Comparison of ENCODE assay signal across 9 cellular contexts in the genomic region with DNA sequence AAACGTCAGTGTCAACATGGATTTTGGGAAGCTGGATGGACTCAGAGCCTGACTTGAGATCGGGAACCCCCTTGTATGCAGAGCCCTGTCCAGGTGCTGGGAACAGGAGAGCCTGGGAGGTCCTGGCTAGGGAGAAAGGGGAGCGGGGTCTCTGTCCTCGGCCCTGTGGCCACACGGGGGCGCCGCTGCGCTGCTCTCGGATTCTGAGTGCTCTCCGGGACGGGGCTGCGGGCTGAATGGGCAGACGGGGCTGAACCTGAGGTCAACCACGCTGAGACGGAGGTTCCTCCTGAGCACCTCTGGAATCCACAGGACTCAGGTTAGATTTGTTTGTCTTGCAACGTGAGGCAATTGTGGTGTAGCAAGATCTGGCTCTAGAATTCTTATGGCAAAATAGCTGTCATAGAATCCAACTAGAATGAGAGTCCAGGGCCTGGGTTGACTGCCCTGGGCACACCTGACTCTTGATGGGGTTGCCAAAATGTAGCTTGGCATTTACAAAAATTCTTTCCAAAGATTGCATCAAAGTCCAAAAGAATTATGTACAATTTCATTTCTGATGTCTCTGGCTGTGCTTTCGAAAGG. TPM values are rescaled to one million over a fixed set of nuclear protein-coding genes. Genes with fewer than 3 reads are reported as not detected.
DNase-seq lines count a peak whose midpoint lies in the region; ATAC-seq, FAIRE-seq and TF ChIP-seq lines count a peak whose summit lies in the region.
"Had no signal": no experiment of that assay in that cellular context is flagged by ENCODE, and none has a peak within 500 bp of the region (broad histone marks: within the 10 kb centered on the region; RNA-seq: fewer than 3 reads in every experiment).

No MANE protein-coding gene starts in this region.

- WGBS in H9 (ENCODE audit: extremely low coverage, insufficient read length, low lambda C conversion rate), result no CpG with 5 or more reads among the region's 17 CpGs
- WGBS in GM12878 (ENCODE audit: insufficient coverage, insufficient replicate concordance, low lambda C conversion rate, missing lambda C conversion rate), result 7% methylated on average over 17 of the region's 17 CpGs
- 14% methylated on average over 11 of the region's 17 CpGs for WGBS in HepG2 (ENCODE audit: low lambda C conversion rate)

- ATAC-seq in GM12878 (peak; percentile 99), HepG2 (peak; percentile 94), GM19023 (IDR thresholded peaks at IDR 0.05; ENCODE audit: unreplicated experiment) (no peak)

- H3K9me3 Mint-ChIP-seq in H9, result no peaks in the 10 kb centered on the region

- H3K23ac ChIP-seq in H9 (ENCODE audit: insufficient read length, low read depth, low read length), result no peak overlapping the region

- BruUV-seq in GM12878 (replicated peaks; lab: Mats Ljungman, UMichigan) (no TSS peak), HepG2 (replicated peaks; lab: Mats Ljungman, UMichigan) (no TSS peak)

- H3K79me2 ChIP-seq in H9 (ENCODE audit: insufficient read depth, low read length) (no peaks in the 10 kb centered on the region), GM12878 (ENCODE audit: control insufficient read depth, insufficient read depth, low read length) (no peaks in the 10 kb centered on the region), HepG2 (ENCODE audit: insufficient read depth, low read length) (no peaks in the 10 kb centered on the region)

- no peak overlapping the region for H2BK15ac ChIP-seq in H9 (ENCODE audit: low read depth, low read length)

- no peak overlapping the region for H2AK5ac ChIP-seq in H9 (ENCODE audit: insufficient read length, low read length)

- H3K4ac ChIP-seq in H9 (ENCODE audit: low read depth, low read length), result no peak overlapping the region

- H3K23me2 ChIP-seq in H9 (ENCODE audit: insufficient read length, low read depth, low read length, poor library complexity, severe bottlenecking), result no peaks in the 10 kb centered on the region

- no peak overlapping the region for H3K27ac Mint-ChIP-seq in H9

- no peak overlapping the region for H3K4me2 ChIP-seq in H9 (ENCODE audit: insufficient read depth, insufficient read length, low read length)
- no peak overlapping the region for H3K4me2 ChIP-seq in GM12878 (ENCODE audit: control insufficient read depth, insufficient read depth)
- H3K4me2 ChIP-seq in HepG2 (ENCODE audit: low read depth, low read length), result no peak overlapping the region

- H3K4me1 Mint-ChIP-seq in H9, result peaks cover 8 to 13% of the 10 kb centered on the region in 2 experiments; a peak in 3 of 4 replicates

- no peak for TF ChIP-seq POLR2A in GM12878 (IDR thresholded peaks at IDR 0.05; ENCODE audit: low read depth, low read length)
- TF ChIP-seq POLR2A in HepG2 (IDR thresholded peaks at IDR 0.05; ENCODE audit: insufficient read depth in 1 of 2, low read depth in 2 of 2, low read length in 2 of 2), result no peak

- H3K27me3 ChIP-seq in H9 (ENCODE audit: insufficient read depth, low read length) (no peaks in the 10 kb centered on the region), GM12878 (replicated peaks in 1 of 2; ENCODE audit: control insufficient read depth in 2 of 2, insufficient read depth in 2 of 2, low read length in 1 of 2) (no peaks in the 10 kb centered on the region), HepG2 (ENCODE audit: control insufficient read depth in 1 of 2, insufficient read depth in 2 of 2, low read length in 2 of 2) (peaks cover 0 to 13% of the 10 kb centered on the region in 2 experiments; a peak in 2 of 5 replicates)

- POLR2A ChIA-PET in GM12878 (lab: Charles Lee) (no interaction called here), HepG2 (lab: Yijun Ruan, JAX) (no interaction called here)

- no peak overlapping the region for H3K56ac ChIP-seq in H9 (ENCODE audit: insufficient read length, low read depth, low read length)

- H3K9ac ChIP-seq in H9 (ENCODE audit: extremely low read depth, insufficient read length, low read length) (no peak overlapping the region), GM12878 (ENCODE audit: control insufficient read depth, insufficient read depth, low read length) (no peak overlapping the region), HepG2 (ENCODE audit: insufficient read depth, low read depth, low read length) (no peak overlapping the region)

- DNase-seq in AML-193 (lab: John Stamatoyannopoulos, UW), result peak; percentile 23 to 54
- DNase-seq in H9, result peak; percentile 92
- peak; percentile 42 for DNase-seq in T-helper 22 cell (ENCODE audit: low read depth)
- no peak for DNase-seq in GM12878 (ENCODE audit: low read depth, low spot score)
- DNase-seq in HepG2 (ENCODE audit: low spot score), result peak; percentile 19
- DNase-seq in stimulated activated CD8-positive, alpha-beta memory T cell treated with anti-CD3 and anti-CD28 coated beads, Interleukin-4, amount 100 ng/mL, for 4 hours (ENCODE audit: low read depth in 2 of 2, low spot score in 1 of 2), result peak; percentile 47 to 61
- no peak for DNase-seq in NCI-H1092 (lab: John Stamatoyannopoulos, UW)

- no peak overlapping the region for H2BK20ac ChIP-seq in H9 (ENCODE audit: low read depth, low read length, poor library complexity, severe bottlenecking)

- CTCF ChIA-PET in GM12878 (lab: Yijun Ruan, JAX), result interaction anchor here (0.6 to 5.5 kb wide), 13 partner anchors 14 to 148 kb away, joined by 3 to 32 read pairs (median 5); no protein-coding TSS in a partner anchor
- CTCF ChIA-PET in HepG2 (lab: Yijun Ruan, JAX; ENCODE audit: low intra/inter-chr PET ratio, low total read pairs), result interaction anchor here (1.6 kb wide), 1 partner anchor 51 kb away, joined by 6 read pairs; no protein-coding TSS in a partner anchor

- H2BK5ac ChIP-seq in H9 (ENCODE audit: insufficient read length, low read length), result no peak overlapping the region

- H3K27me3 Mint-ChIP-seq in H9 (ENCODE audit: low read depth), result peaks cover 16% of the 10 kb centered on the region

- intact Hi-C loops in GM12878 (cut with micrococcal nuclease; ENCODE audit: unreplicated experiment) (loop anchor here (1.0 kb wide), 2 partner anchors 36 to 51 kb away; no protein-coding TSS in a partner anchor), HepG2 (cut with micrococcal nuclease; ENCODE audit: unreplicated experiment) (loop anchor here (10.0 kb wide), 1 partner anchor 132 kb away; no protein-coding TSS in a partner anchor)

- H3K9me3 ChIP-seq in H9 (ENCODE audit: control insufficient read depth, low read depth, low read length) (no peaks in the 10 kb centered on the region), GM12878 (replicated peaks; ENCODE audit: control insufficient read depth, insufficient read depth, low read length) (no peaks in the 10 kb centered on the region), HepG2 (ENCODE audit: low read length) (no peaks in the 10 kb centered on the region)

- H3T11ph ChIP-seq in H9 (ENCODE audit: low read length), result no peak overlapping the region

- TF ChIP-seq CTCF in H9 (conservative IDR thresholded peaks at IDR 0.05) (peak; percentile 95), GM12878 (IDR thresholded peaks at IDR 0.05 in 2 of 3, conservative IDR thresholded peaks at IDR 0.05 in 1 of 3; ENCODE audit: control insufficient read depth in 2 of 3, extremely low read depth in 1 of 3, insufficient read depth in 1 of 3, low read depth in 3 of 3, low read length in 3 of 3) (peak; percentile 69 to 84 (median 84)), HepG2 (CRISPR knock-in tag; IDR thresholded peaks at IDR 0.05) (peak; percentile 77)

- H3K4me1 ChIP-seq in H9 (ENCODE audit: insufficient read depth, low read length) (peaks cover 3% of the 10 kb centered on the region; the same call in 1 of the 2 replicates), GM12878 (ENCODE audit: control insufficient read depth, insufficient read depth, low read length) (no peaks in the 10 kb centered on the region), HepG2 (ENCODE audit: insufficient read depth, low read length) (peaks cover 10% of the 10 kb centered on the region)

- H4K20me1 ChIP-seq in H9 (ENCODE audit: control insufficient read depth, insufficient read depth, insufficient read length) (no peaks in the 10 kb centered on the region), GM12878 (ENCODE audit: control insufficient read depth, insufficient read depth) (no peaks in the 10 kb centered on the region), HepG2 (ENCODE audit: insufficient read depth, low read length) (no peaks in the 10 kb centered on the region)

- no peak overlapping the region for H4K8ac ChIP-seq in H9 (replicated peaks; ENCODE audit: insufficient read length, low read depth, low read length)

- no peaks in the 10 kb centered on the region for H3K36me3 ChIP-seq in GM12878 (ENCODE audit: control insufficient read depth in 2 of 2, insufficient read depth in 2 of 2, low read length in 1 of 2)
- no peaks in the 10 kb centered on the region for H3K36me3 ChIP-seq in HepG2 (replicated peaks in 1 of 2; ENCODE audit: control insufficient read depth in 1 of 2, insufficient read depth in 2 of 2, low read length in 2 of 2)

- H4K5ac ChIP-seq in H9 (ENCODE audit: insufficient read length, low read depth, low read length), result no peak overlapping the region

- H3K4me3 ChIP-seq in GM12878 (no peak overlapping the region), HepG2 (replicated peaks in 1 of 3; ENCODE audit: insufficient read depth in 1 of 3, low read depth in 2 of 3, low read length in 3 of 3) (no peak overlapping the region)

- H3K18ac ChIP-seq in H9 (ENCODE audit: insufficient read length, low read depth, low read length), result no peak overlapping the region

- TF ChIP-seq RAD21 in GM12878 (IDR thresholded peaks at IDR 0.05; ENCODE audit: insufficient read depth, low read depth, low read length) (peak; percentile 80), HepG2 (CRISPR knock-in tag; IDR thresholded peaks at IDR 0.05) (no peak)

- no peak overlapping the region for H3K27ac ChIP-seq in H9 (ENCODE audit: insufficient read length, low read depth, low read length)
- no peak overlapping the region for H3K27ac ChIP-seq in GM12878 (ENCODE audit: control insufficient read depth, insufficient read depth)
- no peak overlapping the region for H3K27ac ChIP-seq in HepG2 (ENCODE audit: extremely low read length, insufficient read depth, low read length)

- H3K14ac ChIP-seq in H9 (ENCODE audit: insufficient read depth, low read length), result no peak overlapping the region

- in situ Hi-C loops in GM12878 (cut with MboI) (no loop called here), HepG2 (cut with HindIII; ENCODE audit: extremely low pct_ligation_motif_present, low pct_unique_long_range_greater_than_20kb) (no loop called here)

- H3K4me3 Mint-ChIP-seq in H9, result no peak overlapping the region

- no peaks in the 10 kb centered on the region for H3K79me1 ChIP-seq in H9 (ENCODE audit: insufficient read depth, low read depth, low read length, poor library complexity, severe bottlenecking)

- H2BK12ac ChIP-seq in H9 (ENCODE audit: insufficient read length, low read depth, low read length), result no peak overlapping the region

- TF ChIP-seq EP300 in GM12878 (IDR thresholded peaks at IDR 0.05; ENCODE audit: borderline replicate concordance in 1 of 2, control insufficient read depth in 1 of 2, low read depth in 2 of 2, low read length in 2 of 2), result no peak
- no peak for TF ChIP-seq EP300 in HepG2 (IDR thresholded peaks at IDR 0.05; ENCODE audit: low read depth in 2 of 2, low read length in 2 of 2)
- TF ChIP-seq EP300 in HepG2 (CRISPR knock-in tag; IDR thresholded peaks at IDR 0.05; ENCODE audit: borderline replicate concordance), result no peak

- no peak overlapping the region for H2BK120ac ChIP-seq in H9 (ENCODE audit: low read depth, low read length, poor library complexity, severe bottlenecking)

- H3K36me3 Mint-ChIP-seq in H9 (ENCODE audit: insufficient read depth in 1 of 3, low read depth in 3 of 3), result no peaks in the 10 kb centered on the region

- H4K91ac ChIP-seq in H9 (ENCODE audit: insufficient read length, low read depth, low read length), result no peak overlapping the region

- FAIRE-seq in GM12878 (lab: Jason Lieb, UNC), result peak; percentile 61
- peak; percentile 39 for FAIRE-seq in HepG2 (lab: Jason Lieb, UNC)
- FAIRE-seq: islet of Langerhans had no signal

- RAD21 ChIA-PET in GM12878 (lab: Charles Lee; ENCODE audit: unreplicated experiment), result interaction anchor here (0.7 to 1.7 kb wide), 5 partner anchors 14 to 97 kb away, joined by 3 to 4 read pairs (median 4); no protein-coding TSS in a partner anchor

- H2AFZ ChIP-seq in H9 (ENCODE audit: low read length), result no peak overlapping the region
- no peak overlapping the region for H2AFZ ChIP-seq in GM12878 (ENCODE audit: control insufficient read depth, low read depth, low read length)
- H2AFZ ChIP-seq in HepG2 (ENCODE audit: low read length), result no peak overlapping the region

- SMC1A ChIA-PET in GM12878 (lab: Charles Lee; ENCODE audit: uncharacterized antibody, unreplicated experiment), result interaction anchor here (0.9 to 2.5 kb wide), 5 partner anchors 14 to 132 kb away, joined by 3 to 8 read pairs (median 7); no protein-coding TSS in a partner anchor

RNA-seq across cellular contexts. Expression of a gene that starts 20.6 kb away (rescaled TPM):
- total RNA-seq in H9 (2021) (7.0 and 7.4 TPM in 2 replicates), GM12878 (2014; rRNA removed) (310 and 335 TPM in 2 replicates), GM12878 (2014; rRNA removed; fragmentation: Illumina TruSeq; extraction: Trizol) (147 and 149 TPM in 2 replicates), GM12878 (2021) (302 and 313 TPM in 2 replicates), HepG2 (2016; rRNA removed; fragmentation: Illumina TruSeq; extraction: Trizol) (3.5 and 6.0 TPM in 2 replicates)
- 698 and 699 TPM in 2 replicates for total RNA-seq in GM12878 (2013; cell fraction: nucleolus; rRNA removed)
- 183 TPM for polyA plus RNA-seq in GM12878 (2011; ENCODE audit: low read depth)
- polyA plus RNA-seq in GM12878 (2011; rRNA removed) (174 and 276 TPM in 2 replicates), GM12878 (2014; fragmentation: Illumina TruSeq; extraction: Trizol) (29.4 and 87.6 TPM in 2 replicates), GM12878 (2014; fragmentation: Nextera tagmentation; extraction: Ambion mirVana) (100 to 1,000 TPM in 1 of 2 experiments, 10 to 100 TPM in 1; 30.1 to 107 TPM), GM12878 (2014; rRNA removed) (342 and 354 TPM in 2 replicates), GM12878 (2016; fragmentation: Nextera tagmentation; extraction: Ambion mirVana) (100 to 1,000 TPM; 120 to 143 TPM), HepG2 (2011; rRNA removed) (6.1 and 9.3 TPM in 2 replicates)
- polyA plus RNA-seq in GM12878 (2011; cell fraction: cytosol; rRNA removed), result 229 and 329 TPM in 2 replicates
- 1,246 and 1,757 TPM in 2 replicates for polyA plus RNA-seq in GM12878 (2011; cell fraction: nucleus; rRNA removed)
- polyA plus RNA-seq in GM12878 (2012), result 338 and 424 TPM in 2 replicates
- 141 and 186 TPM in 2 replicates for polyA minus RNA-seq in GM12878 (2011; rRNA and poly(A)+ RNA removed)
- polyA minus RNA-seq in GM12878 (2011; cell fraction: cytosol; rRNA and poly(A)+ RNA removed), result 53.2 and 58.8 TPM in 2 replicates
- polyA minus RNA-seq in GM12878 (2011; cell fraction: nucleus; rRNA and poly(A)+ RNA removed), result 427 and 490 TPM in 2 replicates
- 0.71 and 1.1 TPM in 2 replicates for total RNA-seq in HepG2 (2016; cell fraction: cytosol; rRNA removed; fragmentation: Illumina TruSeq; extraction: Trizol; ENCODE audit: low read depth)
- 3.2 and 6.7 TPM in 2 replicates for total RNA-seq in HepG2 (2016; cell fraction: insoluble cytoplasmic fraction; rRNA removed; fragmentation: Illumina TruSeq; extraction: Trizol)
- 1.2 and 2.9 TPM in 2 replicates for total RNA-seq in HepG2 (2016; cell fraction: membrane; rRNA removed; fragmentation: Illumina TruSeq; extraction: Trizol)
- total RNA-seq in HepG2 (2016; cell fraction: nucleus; rRNA removed; fragmentation: Illumina TruSeq; extraction: Trizol), result 6.6 and 6.7 TPM in 2 replicates
- polyA plus RNA-seq in HepG2 (2011; cell fraction: cytosol; rRNA removed), result 4.3 and 5.2 TPM in 2 replicates
- 19.2 and 30.0 TPM in 2 replicates for polyA plus RNA-seq in HepG2 (2011; cell fraction: nucleus; rRNA removed)
- 5.4 and 8.4 TPM in 2 replicates for polyA plus RNA-seq in HepG2 (2012)
- 0.76 and 0.84 TPM in 2 replicates for polyA plus RNA-seq in HepG2 (2016; cell fraction: cytosol; fragmentation: Illumina TruSeq; extraction: Trizol; ENCODE audit: low read depth)
- 2.5 and 2.7 TPM in 2 replicates for polyA plus RNA-seq in HepG2 (2016; cell fraction: insoluble cytoplasmic fraction; fragmentation: Illumina TruSeq; extraction: Trizol; ENCODE audit: low read depth)
- polyA plus RNA-seq in HepG2 (2016; cell fraction: membrane; fragmentation: Illumina TruSeq; extraction: Trizol; ENCODE audit: low read depth), result 0.65 and 1.1 TPM in 2 replicates
- 11.8 and 13.2 TPM in 2 replicates for polyA plus RNA-seq in HepG2 (2016; cell fraction: nucleus; fragmentation: Illumina TruSeq; extraction: Trizol; ENCODE audit: insufficient read depth, low read depth)
- polyA minus RNA-seq in HepG2 (2011; rRNA and poly(A)+ RNA removed; ENCODE audit: low replicate concordance), result 0.33 and 3.7 TPM in 2 replicates
- 1.1 and 2.0 TPM in 2 replicates for polyA minus RNA-seq in HepG2 (2011; cell fraction: cytosol; rRNA and poly(A)+ RNA removed)
- 5.7 and 9.8 TPM in 2 replicates for polyA minus RNA-seq in HepG2 (2011; cell fraction: nucleus; rRNA and poly(A)+ RNA removed)

RNA-seq across cellular contexts. Expression of a gene that starts 21.7 kb away (rescaled TPM):
- 1.4 and 1.7 TPM in 2 replicates for total RNA-seq in H9 (2021)
- total RNA-seq in GM12878 (2013; cell fraction: nucleolus; rRNA removed), result not detected in 2 replicates
- total RNA-seq in GM12878 (2014; rRNA removed), result not detected in 2 replicates
- not detected in 2 replicates for total RNA-seq in GM12878 (2014; rRNA removed; fragmentation: Illumina TruSeq; extraction: Trizol)
- total RNA-seq in GM12878 (2021), result not detected in 2 replicates
- 0.85 TPM for polyA plus RNA-seq in GM12878 (2011; ENCODE audit: low read depth)
- polyA plus RNA-seq in GM12878 (2011; rRNA removed), result not detected in 2 replicates
- not detected in 2 replicates for polyA plus RNA-seq in GM12878 (2011; cell fraction: cytosol; rRNA removed)
- polyA plus RNA-seq in GM12878 (2011; cell fraction: nucleus; rRNA removed), result not detected in 2 replicates
- 0.98 and 1.1 TPM in 2 replicates for polyA plus RNA-seq in GM12878 (2012)
- polyA plus RNA-seq in GM12878 (2014; fragmentation: Illumina TruSeq; extraction: Trizol), result not detected in 2 replicates
- not detected for polyA plus RNA-seq in GM12878 (2014; fragmentation: Nextera tagmentation; extraction: Ambion mirVana)
- not detected in 2 replicates for polyA plus RNA-seq in GM12878 (2014; rRNA removed)
- not detected for polyA plus RNA-seq in GM12878 (2016; fragmentation: Nextera tagmentation; extraction: Ambion mirVana)
- polyA minus RNA-seq in GM12878 (2011; rRNA and poly(A)+ RNA removed), result not detected in 2 replicates
- not detected in 2 replicates for polyA minus RNA-seq in GM12878 (2011; cell fraction: cytosol; rRNA and poly(A)+ RNA removed)
- not detected in 2 replicates for polyA minus RNA-seq in GM12878 (2011; cell fraction: nucleus; rRNA and poly(A)+ RNA removed)
- total RNA-seq in HepG2 (2016; rRNA removed; fragmentation: Illumina TruSeq; extraction: Trizol), result not detected in 2 replicates
- not detected in 2 replicates for total RNA-seq in HepG2 (2016; cell fraction: cytosol; rRNA removed; fragmentation: Illumina TruSeq; extraction: Trizol; ENCODE audit: low read depth)
- total RNA-seq in HepG2 (2016; cell fraction: insoluble cytoplasmic fraction; rRNA removed; fragmentation: Illumina TruSeq; extraction: Trizol), result not detected in 2 replicates
- total RNA-seq in HepG2 (2016; cell fraction: membrane; rRNA removed; fragmentation: Illumina TruSeq; extraction: Trizol), result not detected in 2 replicates
- not detected in 2 replicates for total RNA-seq in HepG2 (2016; cell fraction: nucleus; rRNA removed; fragmentation: Illumina TruSeq; extraction: Trizol)
- not detected in 2 replicates for polyA plus RNA-seq in HepG2 (2011; rRNA removed)
- not detected in 2 replicates for polyA plus RNA-seq in HepG2 (2011; cell fraction: cytosol; rRNA removed)
- not detected in 2 replicates for polyA plus RNA-seq in HepG2 (2011; cell fraction: nucleus; rRNA removed)
- not detected in 2 replicates for polyA plus RNA-seq in HepG2 (2012)
- not detected in 2 replicates for polyA plus RNA-seq in HepG2 (2016; cell fraction: cytosol; fragmentation: Illumina TruSeq; extraction: Trizol; ENCODE audit: low read depth)
- not detected in 2 replicates for polyA plus RNA-seq in HepG2 (2016; cell fraction: insoluble cytoplasmic fraction; fragmentation: Illumina TruSeq; extraction: Trizol; ENCODE audit: low read depth)
- not detected in 2 replicates for polyA plus RNA-seq in HepG2 (2016; cell fraction: membrane; fragmentation: Illumina TruSeq; extraction: Trizol; ENCODE audit: low read depth)
- polyA plus RNA-seq in HepG2 (2016; cell fraction: nucleus; fragmentation: Illumina TruSeq; extraction: Trizol; ENCODE audit: insufficient read depth, low read depth), result not detected in 2 replicates
- polyA minus RNA-seq in HepG2 (2011; rRNA and poly(A)+ RNA removed; ENCODE audit: low replicate concordance), result not detected in 2 replicates
- polyA minus RNA-seq in HepG2 (2011; cell fraction: cytosol; rRNA and poly(A)+ RNA removed), result not detected in 2 replicates
- not detected in 2 replicates for polyA minus RNA-seq in HepG2 (2011; cell fraction: nucleus; rRNA and poly(A)+ RNA removed)

RNA-seq across cellular contexts. Expression of a gene that starts 45.7 kb away (rescaled TPM):
- 0.55 and 0.83 TPM in 2 replicates for total RNA-seq in H9 (2021)
- total RNA-seq in GM12878 (2013; cell fraction: nucleolus; rRNA removed), result not detected in 2 replicates
- total RNA-seq in GM12878 (2014; rRNA removed), result not detected in 2 replicates
- not detected in 2 replicates for total RNA-seq in GM12878 (2014; rRNA removed; fragmentation: Illumina TruSeq; extraction: Trizol)
- not detected in 2 replicates for total RNA-seq in GM12878 (2021)
- polyA plus RNA-seq in GM12878 (2011; ENCODE audit: low read depth), result not detected
- polyA plus RNA-seq in GM12878 (2011; rRNA removed), result not detected in 2 replicates
- not detected in 2 replicates for polyA plus RNA-seq in GM12878 (2011; cell fraction: cytosol; rRNA removed)
- polyA plus RNA-seq in GM12878 (2011; cell fraction: nucleus; rRNA removed), result not detected in 2 replicates
- 0.11 and 0.20 TPM in 2 replicates for polyA plus RNA-seq in GM12878 (2012)
- 0.30 TPM in 1 of 2 replicates, not detected in the other for polyA plus RNA-seq in GM12878 (2014; fragmentation: Illumina TruSeq; extraction: Trizol)
- not detected for polyA plus RNA-seq in GM12878 (2014; fragmentation: Nextera tagmentation; extraction: Ambion mirVana)
- polyA plus RNA-seq in GM12878 (2014; rRNA removed), result not detected in 2 replicates
- not detected for polyA plus RNA-seq in GM12878 (2016; fragmentation: Nextera tagmentation; extraction: Ambion mirVana)
- not detected in 2 replicates for polyA minus RNA-seq in GM12878 (2011; rRNA and poly(A)+ RNA removed)
- polyA minus RNA-seq in GM12878 (2011; cell fraction: cytosol; rRNA and poly(A)+ RNA removed), result not detected in 2 replicates
- not detected in 2 replicates for polyA minus RNA-seq in GM12878 (2011; cell fraction: nucleus; rRNA and poly(A)+ RNA removed)
- not detected in 2 replicates for total RNA-seq in HepG2 (2016; rRNA removed; fragmentation: Illumina TruSeq; extraction: Trizol)
- total RNA-seq in HepG2 (2016; cell fraction: cytosol; rRNA removed; fragmentation: Illumina TruSeq; extraction: Trizol; ENCODE audit: low read depth), result not detected in 2 replicates
- not detected in 2 replicates for total RNA-seq in HepG2 (2016; cell fraction: insoluble cytoplasmic fraction; rRNA removed; fragmentation: Illumina TruSeq; extraction: Trizol)
- not detected in 2 replicates for total RNA-seq in HepG2 (2016; cell fraction: membrane; rRNA removed; fragmentation: Illumina TruSeq; extraction: Trizol)
- not detected in 2 replicates for total RNA-seq in HepG2 (2016; cell fraction: nucleus; rRNA removed; fragmentation: Illumina TruSeq; extraction: Trizol)
- not detected in 2 replicates for polyA plus RNA-seq in HepG2 (2011; rRNA removed)
- polyA plus RNA-seq in HepG2 (2011; cell fraction: cytosol; rRNA removed), result not detected in 2 replicates
- polyA plus RNA-seq in HepG2 (2011; cell fraction: nucleus; rRNA removed), result not detected in 2 replicates
- not detected in 2 replicates for polyA plus RNA-seq in HepG2 (2012)
- polyA plus RNA-seq in HepG2 (2016; cell fraction: cytosol; fragmentation: Illumina TruSeq; extraction: Trizol; ENCODE audit: low read depth), result not detected in 2 replicates
- polyA plus RNA-seq in HepG2 (2016; cell fraction: insoluble cytoplasmic fraction; fragmentation: Illumina TruSeq; extraction: Trizol; ENCODE audit: low read depth), result not detected in 2 replicates
- polyA plus RNA-seq in HepG2 (2016; cell fraction: membrane; fragmentation: Illumina TruSeq; extraction: Trizol; ENCODE audit: low read depth), result not detected in 2 replicates
- not detected in 2 replicates for polyA plus RNA-seq in HepG2 (2016; cell fraction: nucleus; fragmentation: Illumina TruSeq; extraction: Trizol; ENCODE audit: insufficient read depth, low read depth)
- not detected in 2 replicates for polyA minus RNA-seq in HepG2 (2011; rRNA and poly(A)+ RNA removed; ENCODE audit: low replicate concordance)
- polyA minus RNA-seq in HepG2 (2011; cell fraction: cytosol; rRNA and poly(A)+ RNA removed), result not detected in 2 replicates
- not detected in 2 replicates for polyA minus RNA-seq in HepG2 (2011; cell fraction: nucleus; rRNA and poly(A)+ RNA removed)

Comparison
In these comparisons a context has a peak if more than half of its experiments do, and no peak if none do; other contexts are left out.
1. DNase-seq: peak in AML-193 (2 of 2), H9 (single experiment), T-helper 22 cell (single experiment), HepG2 (single experiment) and stimulated activated CD8-positive, alpha-beta memory T cell treated with anti-CD3 and anti-CD28 coated beads, Interleukin-4, amount 100 ng/mL, for 4 hours (2 of 2); none in GM12878 (single experiment) and NCI-H1092 (single experiment).
2. RNA of a gene that starts 20.6 kb away (total RNA-seq): 147 to 699 TPM in GM12878; 7.0 to 7.4 TPM in H9 and 0.71 to 6.7 TPM in HepG2; every median in the first group is over 10 times any median in the second.
3. Peak in every context shown above with its lines, with median percentiles within 50 percentile points of each other: CTCF ChIP-seq.